8 cellular contexts compared by ENCODE assay signal in the genomic region with DNA sequence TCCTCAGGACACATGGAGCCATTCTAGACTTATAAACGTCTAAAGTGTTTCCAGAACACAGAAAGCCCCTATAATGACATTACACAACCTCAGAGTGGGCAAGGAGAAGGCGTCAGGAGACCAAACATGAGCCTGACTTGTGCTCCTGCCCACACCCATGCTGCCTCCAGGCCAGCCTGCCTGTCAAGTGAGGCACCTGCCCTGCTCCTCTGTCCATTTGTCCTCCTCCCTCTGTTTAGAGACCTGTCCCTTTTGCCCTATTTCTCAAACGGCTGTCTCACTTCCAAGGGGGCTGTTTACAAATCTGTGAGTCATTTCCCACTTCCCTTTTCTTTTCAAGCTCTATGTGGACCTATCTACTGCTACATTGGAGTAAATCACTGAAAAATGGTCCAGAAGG. TPM values are rescaled to one million over a fixed set of nuclear protein-coding genes. Genes with fewer than 3 reads are reported as not detected.
A peak's percentile ranks its signal among the peaks of the same experiment; 100 is the strongest.
DNase-seq lines count a peak whose midpoint lies in the region; ATAC-seq and TF ChIP-seq lines count a peak whose summit lies in the region.

No MANE protein-coding gene starts in this region.

- intact Hi-C loops in psoas muscle (cut with DNase I) = no loop called here

- H3K27me3 ChIP-seq in psoas muscle (ENCODE audit: insufficient read depth in 3 of 3, low read length in 2 of 3) = no peaks in the 10 kb centered on the region

- peaks cover 0 to 27% of the 10 kb centered on the region in 2 donors for H3K36me3 ChIP-seq in psoas muscle (ENCODE audit: insufficient read depth in 1 of 2, low read depth in 1 of 2)

- ATAC-seq in GM19043 (IDR thresholded peaks at IDR 0.05; ENCODE audit: low read depth, unreplicated experiment) (peak; percentile 83), HG03378 (IDR thresholded peaks at IDR 0.05; ENCODE audit: unreplicated experiment) (peak; percentile 74), psoas muscle (peak; percentile 39 to 88 (median 85)), SK-N-SH treated with all-trans-retinoic acid at 6 μM for 48 hours (no peak), HG03108 (IDR thresholded peaks at IDR 0.05; ENCODE audit: unreplicated experiment) (no peak)

- DNase-seq in amniotic epithelial cell (ENCODE audit: low read depth) (peak; percentile 13), psoas muscle (no peak), glomerular visceral epithelial cell (ENCODE audit: extremely low spot score) (no peak), NCI-H187 (lab: John Stamatoyannopoulos, UW) (no peak)

- TF ChIP-seq CTCF in psoas muscle (IDR thresholded peaks at IDR 0.05) = no peak

- H3K4me1 ChIP-seq in psoas muscle = no peaks in the 10 kb centered on the region

- H3K9me3 ChIP-seq in psoas muscle = no peaks in the 10 kb centered on the region

- no peak overlapping the region for H3K27ac ChIP-seq in psoas muscle

- H3K4me3 ChIP-seq in psoas muscle = no peak overlapping the region

- 30 to 54% (median 53%) methylated on average over 3 of the region's 3 CpGs for WGBS in psoas muscle, 3 donors

TF ChIP-seq in SK-N-SH treated with all-trans-retinoic acid at 6 μM for 48 hours, 23 proteins besides CTCF, POLR2A, EP300 and RAD21:
- TF ChIP-seq CSDC2 (CRISPR knock-in tag; IDR thresholded peaks at IDR 0.05) = no peak
- no peak for TF ChIP-seq ESRRG (CRISPR knock-in tag; IDR thresholded peaks at IDR 0.05)
- TF ChIP-seq RARB (CRISPR knock-in tag; IDR thresholded peaks at IDR 0.05) = no peak
- TF ChIP-seq ZNF565 (CRISPR knock-in tag; conservative IDR thresholded peaks at IDR 0.05; ENCODE audit: low read depth) = no peak
- TF ChIP-seq, protein P1, sequence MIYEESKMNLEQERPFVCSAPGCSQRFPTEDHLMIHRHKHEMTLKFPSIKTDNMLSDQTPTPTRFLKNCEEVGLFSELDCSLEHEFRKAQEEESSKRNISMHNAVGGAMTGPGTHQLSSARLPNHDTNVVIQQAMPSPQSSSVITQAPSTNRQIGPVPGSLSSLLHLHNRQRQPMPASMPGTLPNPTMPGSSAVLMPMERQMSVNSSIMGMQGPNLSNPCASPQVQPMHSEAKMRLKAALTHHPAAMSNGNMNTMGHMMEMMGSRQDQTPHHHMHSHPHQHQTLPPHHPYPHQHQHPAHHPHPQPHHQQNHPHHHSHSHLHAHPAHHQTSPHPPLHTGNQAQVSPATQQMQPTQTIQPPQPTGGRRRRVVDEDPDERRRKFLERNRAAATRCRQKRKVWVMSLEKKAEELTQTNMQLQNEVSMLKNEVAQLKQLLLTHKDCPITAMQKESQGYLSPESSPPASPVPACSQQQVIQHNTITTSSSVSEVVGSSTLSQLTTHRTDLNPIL (CRISPR knock-in tag; IDR thresholded peaks at IDR 0.05; ENCODE audit: low read depth) = no peak
- TF ChIP-seq ZFP30 (CRISPR knock-in tag; IDR thresholded peaks at IDR 0.05) = no peak
- TF ChIP-seq TCF4 (CRISPR knock-in tag; IDR thresholded peaks at IDR 0.05; ENCODE audit: borderline replicate concordance) = no peak
- TF ChIP-seq, protein P2, sequence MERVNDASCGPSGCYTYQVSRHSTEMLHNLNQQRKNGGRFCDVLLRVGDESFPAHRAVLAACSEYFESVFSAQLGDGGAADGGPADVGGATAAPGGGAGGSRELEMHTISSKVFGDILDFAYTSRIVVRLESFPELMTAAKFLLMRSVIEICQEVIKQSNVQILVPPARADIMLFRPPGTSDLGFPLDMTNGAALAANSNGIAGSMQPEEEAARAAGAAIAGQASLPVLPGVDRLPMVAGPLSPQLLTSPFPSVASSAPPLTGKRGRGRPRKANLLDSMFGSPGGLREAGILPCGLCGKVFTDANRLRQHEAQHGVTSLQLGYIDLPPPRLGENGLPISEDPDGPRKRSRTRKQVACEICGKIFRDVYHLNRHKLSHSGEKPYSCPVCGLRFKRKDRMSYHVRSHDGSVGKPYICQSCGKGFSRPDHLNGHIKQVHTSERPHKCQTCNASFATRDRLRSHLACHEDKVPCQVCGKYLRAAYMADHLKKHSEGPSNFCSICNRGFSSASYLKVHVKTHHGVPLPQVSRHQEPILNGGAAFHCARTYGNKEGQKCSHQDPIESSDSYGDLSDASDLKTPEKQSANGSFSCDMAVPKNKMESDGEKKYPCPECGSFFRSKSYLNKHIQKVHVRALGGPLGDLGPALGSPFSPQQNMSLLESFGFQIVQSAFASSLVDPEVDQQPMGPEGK (CRISPR knock-in tag; IDR thresholded peaks at IDR 0.05; ENCODE audit: borderline replicate concordance) = no peak
- no peak for TF ChIP-seq OSR1 (CRISPR knock-in tag; IDR thresholded peaks at IDR 0.05)
- TF ChIP-seq ZC3H10 (CRISPR knock-in tag; IDR thresholded peaks at IDR 0.05) = no peak
- TF ChIP-seq, protein P3, sequence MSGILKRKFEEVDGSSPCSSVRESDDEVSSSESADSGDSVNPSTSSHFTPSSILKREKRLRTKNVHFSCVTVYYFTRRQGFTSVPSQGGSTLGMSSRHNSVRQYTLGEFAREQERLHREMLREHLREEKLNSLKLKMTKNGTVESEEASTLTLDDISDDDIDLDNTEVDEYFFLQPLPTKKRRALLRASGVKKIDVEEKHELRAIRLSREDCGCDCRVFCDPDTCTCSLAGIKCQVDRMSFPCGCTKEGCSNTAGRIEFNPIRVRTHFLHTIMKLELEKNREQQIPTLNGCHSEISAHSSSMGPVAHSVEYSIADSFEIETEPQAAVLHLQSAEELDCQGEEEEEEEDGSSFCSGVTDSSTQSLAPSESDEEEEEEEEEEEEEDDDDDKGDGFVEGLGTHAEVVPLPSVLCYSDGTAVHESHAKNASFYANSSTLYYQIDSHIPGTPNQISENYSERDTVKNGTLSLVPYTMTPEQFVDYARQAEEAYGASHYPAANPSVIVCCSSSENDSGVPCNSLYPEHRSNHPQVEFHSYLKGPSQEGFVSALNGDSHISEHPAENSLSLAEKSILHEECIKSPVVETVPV (CRISPR knock-in tag; IDR thresholded peaks at IDR 0.05) = no peak
TF ChIP-seq in SK-N-SH treated with all-trans-retinoic acid at 6 μM for 48 hours: peak in this region for 0.

RNA-seq across cellular contexts. Expression of gene ZDHHC3, which starts 21.0 kb away (rescaled TPM):
- 10 to 100 TPM; 22.2 to 58.3 (median 40.6) TPM for total RNA-seq in psoas muscle
- 10 to 100 TPM; 32.3 to 51.1 (median 40.8) TPM for polyA plus RNA-seq in psoas muscle

RNA-seq across cellular contexts. Expression of gene EXOSC7, which starts 21.1 kb away (rescaled TPM):
- 10 to 100 TPM; 27.8 to 54.8 (median 46.3) TPM for total RNA-seq in psoas muscle
- 10 to 100 TPM; 28.4 to 39.4 (median 36.3) TPM for polyA plus RNA-seq in psoas muscle

Comparison
In these comparisons a context has a peak if more than half of its experiments do, and no peak if none do; other contexts are left out.
1. ATAC-seq: peak in GM19043 (single experiment), HG03378 (single experiment) and psoas muscle (4 of 4); none in SK-N-SH treated with all-trans-retinoic acid at 6 μM for 48 hours (single experiment) and HG03108 (single experiment).